ENCODE assay signal across 13 cellular contexts in the genomic region with DNA sequence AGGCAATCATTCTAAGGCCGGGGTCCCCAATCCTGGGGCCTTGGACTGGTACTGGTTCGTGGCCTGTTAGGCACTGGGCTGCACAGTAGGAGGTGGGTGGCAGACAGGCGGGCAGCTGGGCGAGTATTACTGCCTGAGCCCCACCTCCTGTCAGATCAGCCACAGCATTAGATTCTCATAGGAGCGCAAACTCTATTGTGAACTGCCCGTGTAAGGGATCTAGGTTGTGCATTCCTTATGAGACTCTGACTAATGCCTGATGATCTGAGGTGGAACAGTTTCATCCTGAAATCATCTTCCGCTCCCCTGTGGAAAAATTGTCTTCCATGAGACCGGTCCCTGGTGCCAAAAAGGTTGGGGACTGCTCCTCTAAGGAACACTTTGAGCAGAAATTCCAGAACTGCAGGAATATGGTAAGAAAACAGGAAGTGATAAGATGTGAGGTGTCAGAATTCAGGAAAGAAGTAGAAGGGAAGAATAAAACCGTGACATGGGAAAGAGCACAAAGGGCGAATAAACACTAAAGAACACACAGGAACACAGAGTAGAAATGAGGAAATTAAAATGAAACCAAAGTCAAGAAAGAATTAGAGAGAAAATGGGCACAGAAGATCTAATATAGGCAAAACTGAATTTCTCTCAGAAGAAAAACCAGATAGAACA. TPM values are rescaled to one million over a fixed set of nuclear protein-coding genes. Genes with fewer than 3 reads are reported as not detected.
DNase-seq lines count a peak whose midpoint lies in the region; ATAC-seq and TF ChIP-seq lines count a peak whose summit lies in the region.
"Had no signal": no experiment of that assay in that cellular context is flagged by ENCODE, and none has a peak within 500 bp of the region (broad histone marks: within the 10 kb centered on the region; RNA-seq: fewer than 3 reads in every experiment).

No MANE protein-coding gene starts in this region.

- H3K27ac Mint-ChIP-seq in activated CD4-positive, alpha-beta T cell treated with anti-CD3 and anti-CD28 coated beads for 36 hours = peak overlapping the region; percentile 53
- peak overlapping the region; percentile 2 to 85 for H3K27ac Mint-ChIP-seq in effector memory CD8-positive, alpha-beta T cell

- TF ChIP-seq CTCF in osteoblast (IDR thresholded peaks at IDR 0.05; ENCODE audit: extremely low read depth, low read depth, low read length) (no peak), GM20000 (IDR thresholded peaks at IDR 0.05; ENCODE audit: extremely low read depth, missing control alignments) (no peak)

- no peaks in the 10 kb centered on the region for H4K20me1 ChIP-seq in osteoblast (ENCODE audit: insufficient read depth, low read length)

- DNase-seq in activated CD4-positive, alpha-beta T cell treated with anti-CD3 and anti-CD28 coated beads for 36 hours = no peak
- no peak for DNase-seq in activated CD4-positive, alpha-beta T cell treated with anti-CD3 and anti-CD28 coated beads for 48 hours
- no peak for DNase-seq in effector memory CD8-positive, alpha-beta T cell
- DNase-seq in osteoblast (ENCODE audit: insufficient read length, low spot score, missing footprints) (no peak), GM20000 (ENCODE audit: low spot score) (no peak), NCI-H2029 (lab: John Stamatoyannopoulos, UW) (no peak), Kasumi-1 (lab: John Stamatoyannopoulos, UW) (no peak)
- DNase-seq: amniotic stem cell; NCI-H187; stimulated activated CD8-positive, alpha-beta memory T cell treated with anti-CD3 and anti-CD28 coated beads, Interleukin-4, amount 100 ng/mL, for 48 hours had no signal

- H3K4me1 ChIP-seq in osteoblast (ENCODE audit: insufficient read depth, low read length) = peaks cover 12% of the 10 kb centered on the region

- peak overlapping the region; percentile 28 for H3K4me2 ChIP-seq in osteoblast (ENCODE audit: insufficient read depth, low read length)
- H3K4me2 ChIP-seq: A549 had no signal

- peaks cover 19% of the 10 kb centered on the region for H3K36me3 ChIP-seq in osteoblast (ENCODE audit: insufficient read depth, low read length)

- peaks cover 7% of the 10 kb centered on the region for H3K79me2 ChIP-seq in osteoblast (ENCODE audit: insufficient read depth, low read length)

- H3K4me3 ChIP-seq in osteoblast (ENCODE audit: insufficient read depth, low read length) = no peak overlapping the region
- H3K4me3 ChIP-seq: A549, lung had no signal

- ATAC-seq in activated CD4-positive, alpha-beta T cell treated with anti-CD3 and anti-CD28 coated beads for 36 hours = peak; percentile 36
- ATAC-seq in SK-N-SH treated with all-trans-retinoic acid at 6 μM for 48 hours = peak; percentile 66
- no peak for ATAC-seq in effector memory CD8-positive, alpha-beta T cell (replicated peaks)

- H3K4me1 Mint-ChIP-seq in activated CD4-positive, alpha-beta T cell treated with anti-CD3 and anti-CD28 coated beads for 36 hours = peaks cover 27% of the 10 kb centered on the region
- H3K4me1 Mint-ChIP-seq in effector memory CD8-positive, alpha-beta T cell (ENCODE audit: low read depth in 2 of 2) = peaks cover 4 to 14% of the 10 kb centered on the region in 2 donors

- no peak overlapping the region for H3K4me3 Mint-ChIP-seq in activated CD4-positive, alpha-beta T cell treated with anti-CD3 and anti-CD28 coated beads for 36 hours
- H3K4me3 Mint-ChIP-seq in effector memory CD8-positive, alpha-beta T cell = no peak overlapping the region

- H3K27me3 ChIP-seq in osteoblast (ENCODE audit: insufficient read depth, low read length) = no peaks in the 10 kb centered on the region

- no peaks in the 10 kb centered on the region for H3K27me3 Mint-ChIP-seq in activated CD4-positive, alpha-beta T cell treated with anti-CD3 and anti-CD28 coated beads for 36 hours
- H3K27me3 Mint-ChIP-seq in effector memory CD8-positive, alpha-beta T cell = no peaks in the 10 kb centered on the region

- H3K9me3 Mint-ChIP-seq in activated CD4-positive, alpha-beta T cell treated with anti-CD3 and anti-CD28 coated beads for 36 hours (ENCODE audit: low read depth) = no peaks in the 10 kb centered on the region
- no peaks in the 10 kb centered on the region for H3K9me3 Mint-ChIP-seq in effector memory CD8-positive, alpha-beta T cell

- H3K27ac ChIP-seq in osteoblast (ENCODE audit: low read depth, low read length) = peak overlapping the region; percentile 60

- intact Hi-C loops in activated CD4-positive, alpha-beta T cell treated with anti-CD3 and anti-CD28 coated beads for 36 hours (cut with DNase I, micrococcal nuclease) = no loop called here

- H2AFZ ChIP-seq in osteoblast (ENCODE audit: low read length) = no peak overlapping the region

- peaks cover 42% of the 10 kb centered on the region for H3K36me3 Mint-ChIP-seq in activated CD4-positive, alpha-beta T cell treated with anti-CD3 and anti-CD28 coated beads for 36 hours (ENCODE audit: low read depth)
- H3K36me3 Mint-ChIP-seq in effector memory CD8-positive, alpha-beta T cell (ENCODE audit: insufficient read depth) = peaks cover 76% of the 10 kb centered on the region

- CTCF ChIA-PET in activated CD4-positive, alpha-beta T cell treated with anti-CD3 and anti-CD28 coated beads for 36 hours (lab: Charles Lee) = interaction anchor here (1.1 kb wide), 1 partner anchor 724 kb away, joined by 3 read pairs; no protein-coding TSS in a partner anchor

- POLR2A ChIA-PET in activated CD4-positive, alpha-beta T cell treated with anti-CD3 and anti-CD28 coated beads for 36 hours (lab: Charles Lee) = no interaction called here

- H3K9me3 ChIP-seq in osteoblast (ENCODE audit: low read depth, low read length) = no peaks in the 10 kb centered on the region
- H3K9me3 ChIP-seq: A549 had no signal

TF ChIP-seq in SK-N-SH treated with all-trans-retinoic acid at 6 μM for 48 hours, 23 proteins besides CTCF, POLR2A, EP300 and RAD21:
- TF ChIP-seq, protein P1, sequence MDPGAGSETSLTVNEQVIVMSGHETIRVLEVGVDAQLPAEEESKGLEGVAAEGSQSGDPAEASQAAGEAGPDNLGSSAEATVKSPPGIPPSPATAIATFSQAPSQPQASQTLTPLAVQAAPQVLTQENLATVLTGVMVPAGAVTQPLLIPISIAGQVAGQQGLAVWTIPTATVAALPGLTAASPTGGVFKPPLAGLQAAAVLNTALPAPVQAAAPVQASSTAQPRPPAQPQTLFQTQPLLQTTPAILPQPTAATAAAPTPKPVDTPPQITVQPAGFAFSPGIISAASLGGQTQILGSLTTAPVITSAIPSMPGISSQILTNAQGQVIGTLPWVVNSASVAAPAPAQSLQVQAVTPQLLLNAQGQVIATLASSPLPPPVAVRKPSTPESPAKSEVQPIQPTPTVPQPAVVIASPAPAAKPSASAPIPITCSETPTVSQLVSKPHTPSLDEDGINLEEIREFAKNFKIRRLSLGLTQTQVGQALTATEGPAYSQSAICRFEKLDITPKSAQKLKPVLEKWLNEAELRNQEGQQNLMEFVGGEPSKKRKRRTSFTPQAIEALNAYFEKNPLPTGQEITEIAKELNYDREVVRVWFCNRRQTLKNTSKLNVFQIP (CRISPR knock-in tag; IDR thresholded peaks at IDR 0.05; ENCODE audit: borderline replicate concordance, low read depth) = no peak

RNA-seq across cellular contexts. Expression of a gene that starts 57.6 kb away (rescaled TPM):
- total RNA-seq in activated CD4-positive, alpha-beta T cell treated with anti-CD3 and anti-CD28 coated beads for 36 hours = 100 to 1,000 TPM; 141 to 150 TPM
- 251 and 283 TPM in 2 replicates for total RNA-seq in osteoblast
